Comparison of ENCODE assay signal across 10 cellular contexts in genomic region chr13:33229446-33230177, GRCh38. TPM values are rescaled to one million over a fixed set of nuclear protein-coding genes. Genes with fewer than 3 reads are reported as not detected.
DNase-seq lines count a peak whose midpoint lies in the region; ATAC-seq, FAIRE-seq and TF ChIP-seq lines count a peak whose summit lies in the region.
"Had no signal": no experiment of that assay in that cellular context is flagged by ENCODE, and none has a peak within 500 bp of the region (broad histone marks: within the 10 kb centered on the region; RNA-seq: fewer than 3 reads in every experiment).

No MANE protein-coding gene starts in this region.

- peak; percentile 93 for ATAC-seq in HepG2
- ATAC-seq in GM21723 (IDR thresholded peaks at IDR 0.05; ENCODE audit: unreplicated experiment): no peak

- TF ChIP-seq POLR2A in breast epithelium (IDR thresholded peaks at IDR 0.05) (no peak), HepG2 (IDR thresholded peaks at IDR 0.05; ENCODE audit: insufficient read depth in 1 of 2, low read depth in 2 of 2, low read length in 2 of 2) (peak; percentile 42 to 43; a peak in 2 of 4 replicates)

- peak overlapping the region; percentile 78 for H3K4me3 Mint-ChIP-seq in HFFc6
- H3K4me3 Mint-ChIP-seq: activated CD4-positive, alpha-beta memory T cell treated with anti-CD3 and anti-CD28 coated beads for 36 hours had no signal

- peak overlapping the region; percentile 78 for H3K4me2 ChIP-seq in HepG2 (ENCODE audit: low read depth, low read length)

- 15% methylated on average over 10 of the region's 10 CpGs for WGBS in HepG2 (ENCODE audit: low lambda C conversion rate)

- H3K9me3 ChIP-seq in breast epithelium (no peaks in the 10 kb centered on the region), HepG2 (ENCODE audit: low read length) (peaks cover 23% of the 10 kb centered on the region), stomach smooth muscle (ENCODE audit: control insufficient read depth in 2 of 2, low read length in 2 of 2) (no peaks in the 10 kb centered on the region)

- H3K79me2 ChIP-seq in HepG2 (ENCODE audit: insufficient read depth, low read length): peaks cover 21% of the 10 kb centered on the region

- DNase-seq in HFFc6: no peak
- no peak for DNase-seq in breast epithelium (ENCODE audit: low spot score in 2 of 2)
- DNase-seq in HepG2 (ENCODE audit: low spot score): peak; percentile 92
- DNase-seq in NCI-H2196 treated with DMSO at 0.1 percent for 48 hours (lab: John Stamatoyannopoulos, UW; ENCODE audit: unreplicated experiment): no peak
- DNase-seq in HUDEP-2 (lab: John Stamatoyannopoulos, UW; ENCODE audit: unreplicated experiment in 76 of 76): no peak
- DNase-seq in NK-92 treated with Interleukin-12 subunit alpha and Interleukin-12 subunit beta, amount 100 ng/mL, for 24 hours (lab: John Stamatoyannopoulos, UW): no peak
- DNase-seq: activated CD4-positive, alpha-beta memory T cell treated with anti-CD3 and anti-CD28 coated beads for 36 hours; NCI-H2107 had no signal

- H3K9me3 Mint-ChIP-seq in HFFc6: peaks cover 10% of the 10 kb centered on the region; the same call in 1 of the 2 replicates

- H3K27ac Mint-ChIP-seq in HFFc6: peak overlapping the region; percentile 93
- H3K27ac Mint-ChIP-seq: activated CD4-positive, alpha-beta memory T cell treated with anti-CD3 and anti-CD28 coated beads for 36 hours had no signal

- peak; percentile 92 for FAIRE-seq in HepG2 (lab: Jason Lieb, UNC)

- TF ChIP-seq RAD21 in HepG2 (CRISPR knock-in tag; IDR thresholded peaks at IDR 0.05): no peak

- H2AFZ ChIP-seq in HepG2 (ENCODE audit: low read length): no peak overlapping the region

- H3K27me3 ChIP-seq in breast epithelium (no peaks in the 10 kb centered on the region), HepG2 (ENCODE audit: control insufficient read depth in 1 of 2, insufficient read depth in 2 of 2, low read length in 2 of 2) (no peaks in the 10 kb centered on the region), stomach smooth muscle (ENCODE audit: control insufficient read depth in 1 of 2, insufficient read depth in 2 of 2, low read length in 2 of 2) (no peaks in the 10 kb centered on the region)

- TF ChIP-seq EP300 in HepG2 (IDR thresholded peaks at IDR 0.05; ENCODE audit: low read depth in 2 of 2, low read length in 2 of 2): peak in 1 of 2 experiments; percentile 89; a peak in 2 of 4 replicates
- TF ChIP-seq EP300 in HepG2 (CRISPR knock-in tag; IDR thresholded peaks at IDR 0.05; ENCODE audit: borderline replicate concordance): no peak; the same call in 1 of the 2 replicates

- H4K20me1 ChIP-seq in HepG2 (ENCODE audit: insufficient read depth, low read length): no peaks in the 10 kb centered on the region

- no peak for TF ChIP-seq CTCF in HFFc6 (IDR thresholded peaks at IDR 0.05)
- TF ChIP-seq CTCF in breast epithelium (IDR thresholded peaks at IDR 0.05): no peak
- TF ChIP-seq CTCF in HepG2 (CRISPR knock-in tag; IDR thresholded peaks at IDR 0.05): no peak; the same call in 1 of the 2 replicates

- in situ Hi-C loops in HepG2 (cut with HindIII; ENCODE audit: extremely low pct_ligation_motif_present, low pct_unique_long_range_greater_than_20kb): loop anchor here (10.0 kb wide), 2 partner anchors 315 to 495 kb away; no protein-coding TSS in a partner anchor

- H3K9ac ChIP-seq in HepG2 (ENCODE audit: insufficient read depth, low read depth, low read length) (peak overlapping the region; percentile 72), stomach smooth muscle (ENCODE audit: low read length in 2 of 2) (peak overlapping the region in 1 of 2 donors; percentile 18)

- H3K36me3 Mint-ChIP-seq in HFFc6 (ENCODE audit: low read depth): peaks cover 42% of the 10 kb centered on the region

- POLR2A ChIA-PET in HepG2 (lab: Yijun Ruan, JAX): interaction anchor here (0.7 to 3.6 kb wide), 15 partner anchors 10 to 414 kb away, joined by 3 to 64 read pairs (median 5); partner anchors contain the start of gene STARD13

- intact Hi-C loops in breast epithelium (cut with DNase I; ENCODE audit: low total_unique reads): no loop called here
- intact Hi-C loops in HepG2 (cut with micrococcal nuclease; ENCODE audit: unreplicated experiment): loop anchor here (1.0 to 2.0 kb wide), 5 partner anchors 31 to 494 kb away; no protein-coding TSS in a partner anchor

- CTCF ChIA-PET in HepG2 (lab: Yijun Ruan, JAX; ENCODE audit: low intra/inter-chr PET ratio, low total read pairs): interaction anchor here (1.4 to 2.8 kb wide), 3 partner anchors 211 to 494 kb away, joined by 8 to 11 read pairs (median 10); no protein-coding TSS in a partner anchor

- peaks cover 83% of the 10 kb centered on the region for H3K4me1 Mint-ChIP-seq in HFFc6 (ENCODE audit: low read depth)

- no peaks in the 10 kb centered on the region for H3K36me3 ChIP-seq in breast epithelium
- peaks cover 9 to 24% of the 10 kb centered on the region in 2 experiments for H3K36me3 ChIP-seq in HepG2 (replicated peaks in 1 of 2; ENCODE audit: control insufficient read depth in 1 of 2, insufficient read depth in 2 of 2, low read length in 2 of 2)
- H3K36me3 ChIP-seq in stomach smooth muscle (ENCODE audit: control insufficient read depth in 2 of 2, insufficient read depth in 2 of 2, low read length in 2 of 2): peaks cover 2 to 3% of the 10 kb centered on the region in 2 donors

- H3K27ac ChIP-seq in breast epithelium (peak overlapping the region; percentile 66 to 79), HepG2 (ENCODE audit: extremely low read length, insufficient read depth, low read length) (peak overlapping the region; percentile 96), stomach smooth muscle (ENCODE audit: low read length) (peak overlapping the region; percentile 46)

- peaks cover 0 to 19% of the 10 kb centered on the region in 2 donors for H3K4me1 ChIP-seq in breast epithelium
- peaks cover 58% of the 10 kb centered on the region for H3K4me1 ChIP-seq in HepG2 (ENCODE audit: insufficient read depth, low read length)
- peaks cover 9% of the 10 kb centered on the region for H3K4me1 ChIP-seq in stomach smooth muscle (ENCODE audit: control insufficient read depth, insufficient read depth, low read length)

- no TSS peak for BruUV-seq in HepG2 (replicated peaks; lab: Mats Ljungman, UMichigan)

- H3K4me3 ChIP-seq in breast epithelium (peak overlapping the region in 1 of 3 donors; percentile 31), HepG2 (replicated peaks in 1 of 3; ENCODE audit: insufficient read depth in 1 of 3, low read depth in 2 of 3, low read length in 3 of 3) (peak overlapping the region; percentile 2 to 52 (median 23); a peak in 4 of 6 replicates), stomach smooth muscle (ENCODE audit: low read length in 2 of 2) (peak overlapping the region in 1 of 2 donors; percentile 20)

- no peaks in the 10 kb centered on the region for H3K27me3 Mint-ChIP-seq in HFFc6 (ENCODE audit: insufficient read depth)

TF ChIP-seq in HepG2, 621 proteins besides CTCF, POLR2A, EP300 and RAD21 (continues in another document):
- TF ChIP-seq, protein P1, sequence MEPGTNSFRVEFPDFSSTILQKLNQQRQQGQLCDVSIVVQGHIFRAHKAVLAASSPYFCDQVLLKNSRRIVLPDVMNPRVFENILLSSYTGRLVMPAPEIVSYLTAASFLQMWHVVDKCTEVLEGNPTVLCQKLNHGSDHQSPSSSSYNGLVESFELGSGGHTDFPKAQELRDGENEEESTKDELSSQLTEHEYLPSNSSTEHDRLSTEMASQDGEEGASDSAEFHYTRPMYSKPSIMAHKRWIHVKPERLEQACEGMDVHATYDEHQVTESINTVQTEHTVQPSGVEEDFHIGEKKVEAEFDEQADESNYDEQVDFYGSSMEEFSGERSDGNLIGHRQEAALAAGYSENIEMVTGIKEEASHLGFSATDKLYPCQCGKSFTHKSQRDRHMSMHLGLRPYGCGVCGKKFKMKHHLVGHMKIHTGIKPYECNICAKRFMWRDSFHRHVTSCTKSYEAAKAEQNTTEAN (CRISPR knock-in tag; conservative IDR thresholded peaks at IDR 0.05): peak; percentile 100
- TF ChIP-seq ZMAT3 (CRISPR knock-in tag; conservative IDR thresholded peaks at IDR 0.05) (0 out of 2 replicates have a peak, but pooled peaks have one; percentile 29), ZNF510 (CRISPR knock-in tag; IDR thresholded peaks at IDR 0.05; ENCODE audit: low read depth) (no peak), HNRNPUL1 (IDR thresholded peaks at IDR 0.05; ENCODE audit: low read depth, low read length) (no peak), PAX8 (CRISPR knock-in tag; IDR thresholded peaks at IDR 0.05; ENCODE audit: borderline replicate concordance) (no peak), PITX1 (CRISPR knock-in tag; IDR thresholded peaks at IDR 0.05) (no peak), GPN1 (CRISPR knock-in tag; IDR thresholded peaks at IDR 0.05; ENCODE audit: borderline replicate concordance) (no peak), ZNF674 (CRISPR knock-in tag; IDR thresholded peaks at IDR 0.05; ENCODE audit: low read depth) (no peak), ZNF235 (CRISPR knock-in tag; IDR thresholded peaks at IDR 0.05; ENCODE audit: borderline replicate concordance) (no peak), RFXANK (CRISPR knock-in tag; IDR thresholded peaks at IDR 0.05) (no peak)

RNA-seq across cellular contexts. Expression of gene STARD13, which starts 55.9 kb away (rescaled TPM):
- total RNA-seq in HFFc6 (2021; fragmentation: NEBNext Ultra II Directional; extraction: Animal tissue kit (Norgen Biotek cat#: 25700)): 10 to 100 TPM; 27.9 to 38.3 (median 34.5) TPM
- total RNA-seq in breast epithelium: 10 to 100 TPM; 42.4 to 62.3 (median 58.7) TPM
- total RNA-seq in HepG2 (2016; rRNA removed; fragmentation: Illumina TruSeq; extraction: Trizol): 13.8 and 14.3 TPM in 2 replicates
- 5.1 and 5.3 TPM in 2 replicates for total RNA-seq in HepG2 (2016; cell fraction: cytosol; rRNA removed; fragmentation: Illumina TruSeq; extraction: Trizol; ENCODE audit: low read depth)
- total RNA-seq in HepG2 (2016; cell fraction: insoluble cytoplasmic fraction; rRNA removed; fragmentation: Illumina TruSeq; extraction: Trizol): 13.0 and 13.3 TPM in 2 replicates
- total RNA-seq in HepG2 (2016; cell fraction: membrane; rRNA removed; fragmentation: Illumina TruSeq; extraction: Trizol): 9.4 and 10.5 TPM in 2 replicates
- total RNA-seq in HepG2 (2016; cell fraction: nucleus; rRNA removed; fragmentation: Illumina TruSeq; extraction: Trizol): 53.4 and 58.4 TPM in 2 replicates
- polyA plus RNA-seq in HepG2 (2011; rRNA removed): 10.4 and 12.8 TPM in 2 replicates
- polyA plus RNA-seq in HepG2 (2011; cell fraction: cytosol; rRNA removed): 5.8 and 6.4 TPM in 2 replicates
- 15.9 and 29.1 TPM in 2 replicates for polyA plus RNA-seq in HepG2 (2011; cell fraction: nucleus; rRNA removed)
- polyA plus RNA-seq in HepG2 (2012): 11.9 and 13.6 TPM in 2 replicates
- polyA plus RNA-seq in HepG2 (2016; cell fraction: cytosol; fragmentation: Illumina TruSeq; extraction: Trizol; ENCODE audit: low read depth): 2.0 and 2.1 TPM in 2 replicates
- polyA plus RNA-seq in HepG2 (2016; cell fraction: insoluble cytoplasmic fraction; fragmentation: Illumina TruSeq; extraction: Trizol; ENCODE audit: low read depth): 8.6 and 9.2 TPM in 2 replicates
- polyA plus RNA-seq in HepG2 (2016; cell fraction: membrane; fragmentation: Illumina TruSeq; extraction: Trizol; ENCODE audit: low read depth): 2.3 and 3.4 TPM in 2 replicates
- 14.9 and 15.9 TPM in 2 replicates for polyA plus RNA-seq in HepG2 (2016; cell fraction: nucleus; fragmentation: Illumina TruSeq; extraction: Trizol; ENCODE audit: insufficient read depth, low read depth)
- 7.2 and 67.0 TPM in 2 replicates for polyA minus RNA-seq in HepG2 (2011; rRNA and poly(A)+ RNA removed; ENCODE audit: low replicate concordance)
- polyA minus RNA-seq in HepG2 (2011; cell fraction: cytosol; rRNA and poly(A)+ RNA removed): 9.8 and 14.1 TPM in 2 replicates
- polyA minus RNA-seq in HepG2 (2011; cell fraction: nucleus; rRNA and poly(A)+ RNA removed): 147 and 165 TPM in 2 replicates

Comparison
In these comparisons a context has a peak if more than half of its experiments do, and no peak if none do; other contexts are left out.
1. H3K27ac ChIP-seq: peak in every context shown above with its lines; median percentile 96 in HepG2; 72 in breast epithelium; 46 in stomach smooth muscle.